ENCODE assay signal across 16 cellular contexts in genomic region chr1:38827299-38827698, GRCh38.
DNase-seq lines count a peak whose midpoint lies in the region; ATAC-seq lines count a peak whose summit lies in the region.
"Had no signal": no experiment of that assay in that cellular context is flagged by ENCODE, and none has a peak within 500 bp of the region (broad histone marks: within the 10 kb centered on the region; RNA-seq: fewer than 3 reads in every experiment).

No MANE protein-coding gene starts in this region.

- intact Hi-C loops in head of caudate nucleus (cut with DNase I) = no loop called here

- ATAC-seq in HG03432 (IDR thresholded peaks at IDR 0.05; ENCODE audit: unreplicated experiment) = no peak

- peak; percentile 94 for DNase-seq in NCI-H2107 treated with DMSO at 0.1 percent for 48 hours (lab: John Stamatoyannopoulos, UW; ENCODE audit: unreplicated experiment)
- no peak for DNase-seq in NCI-H2107 (lab: John Stamatoyannopoulos, UW)
- DNase-seq in NCI-H69 (lab: John Stamatoyannopoulos, UW) = peak; percentile 13
- DNase-seq in head of caudate nucleus = peak in 24 of 42 donors; percentile 22 to 86 (median 60)
- DNase-seq in stimulated activated naive CD4-positive, alpha-beta T cell (lab: John Stamatoyannopoulos, UW) = no peak
- no peak for DNase-seq in activated gamma-delta T cell (lab: John Stamatoyannopoulos, UW)
- DNase-seq: 8988T; AML-193; Caco-2; CD8-positive, alpha-beta memory T cell; DND-41; GDM1; HCEC 1CT; HFFc6; IMR-90 had no signal

Comparison
In these comparisons a context has a peak if more than half of its experiments do, and no peak if none do; other contexts are left out.
1. DNase-seq: peak in NCI-H2107 treated with DMSO at 0.1 percent for 48 hours (single experiment), NCI-H69 (single experiment) and head of caudate nucleus (24 of 42); none in NCI-H2107 (single experiment), stimulated activated naive CD4-positive, alpha-beta T cell (0 of 6) and activated gamma-delta T cell (single experiment).